Comparison of ENCODE assay signal across 22 cellular contexts in genomic region chr15:44492040-44492439, GRCh38.
"Had no signal": no experiment of that assay in that cellular context is flagged by ENCODE, and none has a peak within 500 bp of the region (broad histone marks: within the 10 kb centered on the region; RNA-seq: fewer than 3 reads in every experiment).

No MANE protein-coding gene starts in this region.

- ATAC-seq: gastrocnemius medialis; heart right ventricle; lower lobe of right lung; natural killer cell treated with Interleukin-12 subunit alpha and Interleukin-12 subunit beta and Interleukin-15 and Interleukin-18, amount 100 ng/mL, for 72 hours; pancreas; right cardiac atrium; stimulated activated naive CD8-positive, alpha-beta T cell treated with anti-CD3 and anti-CD28 coated beads, Interleukin-15, Interleukin-2, amounts not matched to agents 100 U/mL and 50 U/mL, for 24 hours; upper lobe of right lung had no signal

- H3K27ac Mint-ChIP-seq: neural progenitor cell had no signal

- H3K4me3 ChIP-seq: esophagus muscularis mucosa, gastrocnemius medialis, heart right ventricle, left ventricle myocardium inferior, lower lobe of right lung, neural progenitor cell, pancreas, smooth muscle cell, suprapubic skin, thyroid gland, upper lobe of right lung, vagina had no signal

- H2AFZ ChIP-seq: neural progenitor cell had no signal

- H3K27ac ChIP-seq: epithelial cell of prostate, esophagus muscularis mucosa, gastrocnemius medialis, heart right ventricle, left ventricle myocardium inferior, lower lobe of right lung, neural progenitor cell, pancreas, suprapubic skin, thyroid gland, upper lobe of right lung, vagina had no signal

- H3K4me1 ChIP-seq: left ventricle myocardium inferior, lower lobe of right lung, neural progenitor cell, pancreas, upper lobe of right lung, vagina had no signal

- H3K4me1 Mint-ChIP-seq: neural progenitor cell had no signal

- H3K9me3 ChIP-seq: esophagus muscularis mucosa, gastrocnemius medialis, heart right ventricle, left ventricle myocardium inferior, lower lobe of right lung, pancreas, suprapubic skin, thyroid gland, upper lobe of right lung, vagina had no signal

- H3K4me2 ChIP-seq: neural progenitor cell, smooth muscle cell had no signal

- H3K4me3 Mint-ChIP-seq: memory B cell; natural killer cell treated with Interleukin-12 subunit alpha and Interleukin-12 subunit beta and Interleukin-15 and Interleukin-18, amount 100 ng/mL, for 72 hours; neural progenitor cell had no signal

- H3K9me3 Mint-ChIP-seq: memory B cell; natural killer cell treated with Interleukin-12 subunit alpha and Interleukin-12 subunit beta and Interleukin-15 and Interleukin-18, amount 100 ng/mL, for 72 hours; neural progenitor cell had no signal

- H3K9ac ChIP-seq: neural progenitor cell had no signal

- H3K27me3 Mint-ChIP-seq: memory B cell; natural killer cell treated with Interleukin-12 subunit alpha and Interleukin-12 subunit beta and Interleukin-15 and Interleukin-18, amount 100 ng/mL, for 72 hours; progenitor cell of endocrine pancreas had no signal

- DNase-seq: effector memory CD4-positive, alpha-beta T cell; gastrocnemius medialis; heart right ventricle; left ventricle myocardium inferior; lower lobe of right lung; midbrain; nucleus accumbens; pancreas; right cardiac atrium; stimulated activated CD4-positive, alpha-beta T cell treated with anti-CD3 and anti-CD28 coated beads, Interleukin-2, amount 100 ng/mL, for 48 hours; stimulated activated naive CD8-positive, alpha-beta T cell treated with anti-CD3 and anti-CD28 coated beads, Interleukin-15, Interleukin-2, amounts not matched to agents 100 U/mL and 50 U/mL, for 24 hours; thyroid gland; upper lobe of right lung had no signal

- H3K27me3 ChIP-seq: esophagus muscularis mucosa, gastrocnemius medialis, heart right ventricle, neural progenitor cell, pancreas, suprapubic skin, thyroid gland, upper lobe of right lung, vagina had no signal
